Comparison of ENCODE assay signal across 16 cellular contexts in the genomic region with DNA sequence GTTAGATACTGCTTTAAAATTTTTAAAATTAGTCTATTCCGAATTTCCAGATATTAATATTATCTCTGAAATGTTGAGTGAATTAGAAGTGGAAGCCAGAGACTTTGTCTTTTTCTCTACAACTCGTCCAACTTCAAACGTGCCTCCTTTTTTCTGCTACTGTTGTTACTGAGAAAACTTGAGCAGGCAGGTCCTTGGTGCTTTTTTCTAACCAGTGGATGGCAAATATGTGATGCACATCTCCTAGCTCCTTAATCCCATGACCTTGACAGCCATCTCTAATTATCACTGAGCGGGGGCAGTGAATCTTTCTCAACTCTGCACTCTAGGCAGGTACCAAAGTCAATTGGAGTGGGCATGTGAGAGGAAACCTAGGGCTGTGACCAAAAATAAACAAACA.
"Had no signal": no experiment of that assay in that cellular context is flagged by ENCODE, and none has a peak within 500 bp of the region (broad histone marks: within the 10 kb centered on the region; RNA-seq: fewer than 3 reads in every experiment).

No MANE protein-coding gene starts in this region.

- ATAC-seq: activated CD8-positive, alpha-beta memory T cell treated with anti-CD3 and anti-CD28 coated beads, Interleukin-2, amount 10 ng/mL, durations not matched to agents 7 days and 5 days; activated naive CD4-positive, alpha-beta T cell treated with anti-CD3 and anti-CD28 coated beads, Interleukin-2, amount 50 U/mL, for 72 hours; esophagus mucosa; left lung had no signal

- FAIRE-seq: urothelium cell line had no signal

- H3K27me3 ChIP-seq: left lung, thyroid gland had no signal

- DNase-seq: activated CD4-positive, alpha-beta T cell treated with anti-CD3 and anti-CD28 coated beads, Interleukin-2, amount 50 U/mL, for 4 hours; activated CD4-positive, CD25-positive, alpha-beta regulatory T cell treated with anti-CD3 and anti-CD28 coated beads, Interleukin-2, amount 50 U/mL, for 72 hours; activated CD8-positive, alpha-beta memory T cell treated with anti-CD3 and anti-CD28 coated beads, Interleukin-2, amount 10 ng/mL, durations not matched to agents 7 days and 5 days; activated effector memory CD4-positive, alpha-beta T cell treated with Interleukin-2 at 50 U/mL for 16 hours; activated T-cell treated with anti-CD3 and anti-CD28 coated beads, Interleukin-2, amount 50 U/mL, for 24 hours; amniotic stem cell; endodermal cell; glutamatergic neuron; left lung; nucleus accumbens; thyroid gland had no signal

- H3K4me3 Mint-ChIP-seq: activated CD8-positive, alpha-beta memory T cell treated with anti-CD3 and anti-CD28 coated beads, Interleukin-2, amount 10 ng/mL, durations not matched to agents 7 days and 5 days; activated T-cell treated with anti-CD3 and anti-CD28 coated beads, Interleukin-2, amount 50 U/mL, for 24 hours; brain; endodermal cell; T-helper 2 cell treated with Interferon-gamma antibody and Interleukin-4, amounts not matched to agents 5 μg/mL and 100 μg/mL, for 36 hours had no signal

- H3K27me3 Mint-ChIP-seq: activated CD8-positive, alpha-beta memory T cell treated with anti-CD3 and anti-CD28 coated beads, Interleukin-2, amount 10 ng/mL, durations not matched to agents 7 days and 5 days; activated T-cell treated with anti-CD3 and anti-CD28 coated beads, Interleukin-2, amount 50 U/mL, for 24 hours; brain had no signal

- H3K9me3 ChIP-seq: thyroid gland had no signal

- H3K9me3 Mint-ChIP-seq: activated naive CD4-positive, alpha-beta T cell treated with anti-CD3 and anti-CD28 coated beads, Interleukin-2, amount 50 U/mL, for 72 hours; activated T-cell treated with anti-CD3 and anti-CD28 coated beads, Interleukin-2, amount 50 U/mL, for 24 hours; endodermal cell; T-helper 2 cell treated with Interferon-gamma antibody and Interleukin-4, amounts not matched to agents 5 μg/mL and 100 μg/mL, for 36 hours had no signal

- H3K27ac ChIP-seq: left lung, thyroid gland had no signal

- H3K27ac Mint-ChIP-seq: activated CD8-positive, alpha-beta memory T cell treated with anti-CD3 and anti-CD28 coated beads, Interleukin-2, amount 10 ng/mL, durations not matched to agents 7 days and 5 days; activated naive CD4-positive, alpha-beta T cell treated with anti-CD3 and anti-CD28 coated beads, Interleukin-2, amount 50 U/mL, for 72 hours; activated T-cell treated with anti-CD3 and anti-CD28 coated beads, Interleukin-2, amount 50 U/mL, for 24 hours; brain; endodermal cell; T-helper 2 cell treated with Interferon-gamma antibody and Interleukin-4, amounts not matched to agents 5 μg/mL and 100 μg/mL, for 36 hours had no signal

- H3K4me3 ChIP-seq: left lung, thyroid gland had no signal

- H3K36me3 ChIP-seq: left lung, thyroid gland had no signal
